In the genomic region with DNA sequence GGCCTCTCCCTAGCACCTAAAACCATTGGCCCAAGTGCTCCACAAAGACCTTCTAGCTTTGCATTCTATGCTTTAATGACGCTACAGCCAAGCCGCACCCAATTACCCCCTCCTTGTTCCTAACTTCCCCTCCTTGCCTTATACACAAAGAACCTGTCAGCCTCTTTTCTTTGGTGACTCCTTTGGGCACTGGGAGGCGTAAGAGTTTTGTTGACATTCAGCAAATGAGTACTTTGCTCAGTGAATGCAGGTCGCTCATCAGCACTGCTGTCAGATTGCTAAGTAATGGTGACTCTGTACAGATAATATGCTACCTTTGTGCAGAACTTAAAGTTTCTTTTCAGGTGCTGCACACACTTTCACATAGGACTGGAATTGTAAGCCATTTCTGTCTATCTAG, we compare ENCODE assay signal across 23 cellular contexts.
DNase-seq lines count a peak whose midpoint lies in the region; ATAC-seq, FAIRE-seq and TF ChIP-seq lines count a peak whose summit lies in the region.
"Had no signal": no experiment of that assay in that cellular context is flagged by ENCODE, and none has a peak within 500 bp of the region (broad histone marks: within the 10 kb centered on the region; RNA-seq: fewer than 3 reads in every experiment).

No MANE protein-coding gene starts in this region.

- H3K4me3 ChIP-seq in K562, result no peak overlapping the region
- H3K4me3 ChIP-seq in SK-N-SH (ENCODE audit: low read depth in 2 of 2, low read length in 1 of 2), result no peak overlapping the region

- H3K9ac ChIP-seq in K562 (ENCODE audit: insufficient read depth in 1 of 2, low read depth in 2 of 2, low read length in 2 of 2), result no peak overlapping the region
- no peak overlapping the region for H3K9ac ChIP-seq in SK-N-SH

- H3K9me1 ChIP-seq in K562 (ENCODE audit: control insufficient read depth, insufficient read depth, low read length), result no peaks in the 10 kb centered on the region

- DNase-seq in DMS 273 (lab: John Stamatoyannopoulos, UW; ENCODE audit: unreplicated experiment) (peak; percentile 6), DMS 273 treated with DMSO at 0.1 percent for 48 hours (lab: John Stamatoyannopoulos, UW) (no peak), NCI-H345 treated with DMSO at 0.1 percent for 48 hours (lab: John Stamatoyannopoulos, UW; ENCODE audit: unreplicated experiment) (peak; percentile 17), K562 (ENCODE audit: extremely low read depth in 1 of 4, low spot score in 3 of 4) (peak in 2 of 4 experiments; percentile 30), mucosa of gallbladder (ENCODE audit: low spot score) (peak; percentile 16), SK-N-SH (no peak), SKM-1 (lab: John Stamatoyannopoulos, UW; ENCODE audit: unreplicated experiment) (no peak)
- DNase-seq: activated B cell treated with CpG ODN at 0.5 μM for 24 hours; activated CD8-positive, alpha-beta memory T cell treated with anti-CD3 and anti-CD28 coated beads, Interleukin-2, amount 50 U/mL, for 4 hours; CD8-positive, alpha-beta T cell; Kasumi-1; naive B cell; NCI-H1092; NCI-H187; occipital lobe; trophoblast cell had no signal

- H4K20me1 ChIP-seq in K562 (replicated peaks; ENCODE audit: control insufficient read depth, insufficient read depth, low read length) (no peaks in the 10 kb centered on the region), SK-N-SH (ENCODE audit: insufficient read depth) (no peaks in the 10 kb centered on the region)

- ATAC-seq in K562 (peak; percentile 85), GM21825 (IDR thresholded peaks at IDR 0.05; ENCODE audit: unreplicated experiment) (no peak)
- ATAC-seq: activated T-helper 17 cell treated with anti-CD3 and anti-CD28 coated beads, Interleukin-2, amount 50 U/mL, for 72 hours; CD8-positive, alpha-beta T cell had no signal

- TF ChIP-seq RAD21 in K562 (CRISPR knock-in tag; conservative IDR thresholded peaks at IDR 0.05 in 1 of 2, IDR thresholded peaks at IDR 0.05 in 1 of 2) (peak; percentile 37 to 56), SK-N-SH (IDR thresholded peaks at IDR 0.05; ENCODE audit: low read length) (no peak)

- no peak for TF ChIP-seq EP300 in K562 (IDR thresholded peaks at IDR 0.05; ENCODE audit: low read length)
- no peak for TF ChIP-seq EP300 in SK-N-SH (IDR thresholded peaks at IDR 0.05; ENCODE audit: borderline replicate concordance in 1 of 2, low read depth in 1 of 2, low read length in 1 of 2)

- POLR2A ChIA-PET in K562 (lab: Yijun Ruan, JAX), result no interaction called here
- POLR2A ChIA-PET in SK-N-SH (lab: Yijun Ruan, JAX), result no interaction called here

- intact Hi-C loops in K562 (cut with micrococcal nuclease), result no loop called here

- H3K79me2 ChIP-seq in K562 (ENCODE audit: control insufficient read depth, insufficient read depth, low read length) (no peaks in the 10 kb centered on the region), SK-N-SH (ENCODE audit: insufficient read depth) (no peaks in the 10 kb centered on the region)

- H3F3A ChIP-seq in SK-N-SH (replicated peaks; ENCODE audit: insufficient read depth), result no peaks in the 10 kb centered on the region

- H2AFZ ChIP-seq in K562 (ENCODE audit: low read depth, low read length) (no peak overlapping the region), SK-N-SH (ENCODE audit: low read depth) (no peak overlapping the region)

- H3K4me2 ChIP-seq in K562 (ENCODE audit: insufficient read depth, low read length), result no peak overlapping the region
- H3K4me2 ChIP-seq in SK-N-SH, result no peak overlapping the region

- no peaks in the 10 kb centered on the region for H3K9me2 ChIP-seq in SK-N-SH

- no peak overlapping the region for H3K27ac ChIP-seq in K562 (ENCODE audit: extremely low read depth, low read depth, low read length)
- no peak overlapping the region for H3K27ac ChIP-seq in SK-N-SH (ENCODE audit: low read depth in 2 of 2, low read length in 1 of 2)
- H3K27ac ChIP-seq: 22Rv1 had no signal

- WGBS in K562 (ENCODE audit: insufficient coverage, low coverage, missing lambda C conversion rate), result 0% methylated on average over 4 of the region's 4 CpGs
- WGBS in SK-N-SH (ENCODE audit: low lambda C conversion rate), result 27% methylated on average over 4 of the region's 4 CpGs

- H3K27me3 ChIP-seq in K562 (ENCODE audit: control insufficient read depth in 2 of 2, insufficient read depth in 2 of 2, low read length in 2 of 2), result peaks cover 9% of the 10 kb centered on the region in 2 experiments; a peak in 3 of 5 replicates
- no peaks in the 10 kb centered on the region for H3K27me3 ChIP-seq in SK-N-SH (ENCODE audit: insufficient read depth)

- peak; percentile 64 for FAIRE-seq in K562 (lab: Jason Lieb, UNC)
- FAIRE-seq: endometrium, G401.6, GM19239, HTR-8/SVneo had no signal

- no peak for TF ChIP-seq POLR2A in K562 (conservative IDR thresholded peaks at IDR 0.05)

- H3K36me3 ChIP-seq in K562 (ENCODE audit: control insufficient read depth, insufficient read depth, low read length), result no peaks in the 10 kb centered on the region
- no peaks in the 10 kb centered on the region for H3K36me3 ChIP-seq in SK-N-SH (replicated peaks in 1 of 2; ENCODE audit: control insufficient read depth in 1 of 2, insufficient read depth in 2 of 2, low read length in 1 of 2)

- in situ Hi-C loops in K562 (cut with MboI), result no loop called here

- no peaks in the 10 kb centered on the region for H3K9me3 ChIP-seq in K562 (replicated peaks; ENCODE audit: control insufficient read depth, insufficient read depth, low read depth, low read length)
- no peaks in the 10 kb centered on the region for H3K9me3 ChIP-seq in SK-N-SH

- CTCF ChIA-PET in K562 (lab: Yijun Ruan, JAX; ENCODE audit: low intra/inter-chr PET ratio), result interaction anchor here (0.9 kb wide), 1 partner anchor 705 kb away, joined by 5 read pairs; no protein-coding TSS in a partner anchor
- CTCF ChIA-PET in SK-N-SH (lab: Yijun Ruan, JAX), result interaction anchor here (1.2 kb wide), 1 partner anchor 430 kb away, joined by 5 read pairs; no protein-coding TSS in a partner anchor

- peak in 2 of 3 experiments; percentile 42 to 50; a peak in 3 of 6 replicates for TF ChIP-seq CTCF in K562 (IDR thresholded peaks at IDR 0.05 in 2 of 3, conservative IDR thresholded peaks at IDR 0.05 in 1 of 3; ENCODE audit: insufficient read depth in 2 of 3, low read depth in 1 of 3, low read length in 3 of 3)
- no peak for TF ChIP-seq CTCF in SK-N-SH (IDR thresholded peaks at IDR 0.05)

- H3K4me1 ChIP-seq in K562 (replicated peaks in 1 of 2; ENCODE audit: control insufficient read depth in 2 of 2, insufficient read depth in 2 of 2, low read length in 2 of 2) (no peaks in the 10 kb centered on the region), SK-N-SH (ENCODE audit: control insufficient read depth in 1 of 2, insufficient read depth in 2 of 2, low read depth in 1 of 2, low read length in 1 of 2) (peaks cover 0 to 3% of the 10 kb centered on the region in 2 experiments; a peak in 1 of 4 replicates)

- BruUV-seq in K562 (replicated peaks; lab: Mats Ljungman, UMichigan), result no TSS peak

TF ChIP-seq in K562, 482 proteins besides CTCF, POLR2A, EP300 and RAD21 (continues in another document):
- TF ChIP-seq, protein P1, sequence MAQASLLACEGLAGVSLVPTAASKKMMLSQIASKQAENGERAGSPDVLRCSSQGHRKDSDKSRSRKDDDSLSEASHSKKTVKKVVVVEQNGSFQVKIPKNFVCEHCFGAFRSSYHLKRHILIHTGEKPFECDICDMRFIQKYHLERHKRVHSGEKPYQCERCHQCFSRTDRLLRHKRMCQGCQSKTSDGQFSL (CRISPR knock-in tag; IDR thresholded peaks at IDR 0.05), result 0 out of 2 replicates have a peak, but pooled peaks have one; percentile 21
- TF ChIP-seq, protein P1 (tag; IDR thresholded peaks at IDR 0.05), result peak in 1 of 2 experiments; percentile 33; a peak in 1 of 4 replicates
- no peak for TF ChIP-seq KDM4B (IDR thresholded peaks at IDR 0.05; ENCODE audit: borderline replicate concordance in 2 of 2, low read depth in 1 of 2)
- TF ChIP-seq FOXA3 (CRISPR knock-in tag; conservative IDR thresholded peaks at IDR 0.05 in 1 of 2, IDR thresholded peaks at IDR 0.05 in 1 of 2), result no peak
- TF ChIP-seq SMC3 (conservative IDR thresholded peaks at IDR 0.05; ENCODE audit: insufficient read depth, low read depth, low read length), result 0 out of 2 replicates have a peak, but pooled peaks have one; percentile 6
- TF ChIP-seq FOXK2 (conservative IDR thresholded peaks at IDR 0.05 in 1 of 2, IDR thresholded peaks at IDR 0.05 in 1 of 2; ENCODE audit: low read depth in 2 of 2), result 0 out of 4 replicates have a peak, but pooled peaks of 1 of the 2 experiments have one; percentile 23
- 0 out of 2 replicates have a peak, but pooled peaks have one; percentile 38 for TF ChIP-seq SPI1 (IDR thresholded peaks at IDR 0.05; ENCODE audit: borderline replicate concordance, low read depth, low read length)

TF ChIP-seq in SK-N-SH, 30 proteins besides CTCF, POLR2A, EP300 and RAD21 (continues in another document):
- TF ChIP-seq GATA2 (CRISPR knock-in tag; IDR thresholded peaks at IDR 0.05) (no peak), EZH2phosphoT487 (IDR thresholded peaks at IDR 0.05; ENCODE audit: borderline replicate concordance, low read depth) (no peak), MEF2A (IDR thresholded peaks at IDR 0.05; ENCODE audit: borderline replicate concordance, low read depth) (no peak), TCF12 (IDR thresholded peaks at IDR 0.05) (no peak), RFX5 (IDR thresholded peaks at IDR 0.05; ENCODE audit: low read length) (no peak), CHD2 (IDR thresholded peaks at IDR 0.05; ENCODE audit: low read length, partially characterized antibody) (no peak)

Comparison
In these comparisons a context has a peak if more than half of its experiments do, and no peak if none do; other contexts are left out.
1. DNase-seq: peak in DMS 273 (single experiment), NCI-H345 treated with DMSO at 0.1 percent for 48 hours (single experiment) and mucosa of gallbladder (single experiment); none in DMS 273 treated with DMSO at 0.1 percent for 48 hours (single experiment), SK-N-SH (single experiment) and SKM-1 (single experiment).